In the genomic region with DNA sequence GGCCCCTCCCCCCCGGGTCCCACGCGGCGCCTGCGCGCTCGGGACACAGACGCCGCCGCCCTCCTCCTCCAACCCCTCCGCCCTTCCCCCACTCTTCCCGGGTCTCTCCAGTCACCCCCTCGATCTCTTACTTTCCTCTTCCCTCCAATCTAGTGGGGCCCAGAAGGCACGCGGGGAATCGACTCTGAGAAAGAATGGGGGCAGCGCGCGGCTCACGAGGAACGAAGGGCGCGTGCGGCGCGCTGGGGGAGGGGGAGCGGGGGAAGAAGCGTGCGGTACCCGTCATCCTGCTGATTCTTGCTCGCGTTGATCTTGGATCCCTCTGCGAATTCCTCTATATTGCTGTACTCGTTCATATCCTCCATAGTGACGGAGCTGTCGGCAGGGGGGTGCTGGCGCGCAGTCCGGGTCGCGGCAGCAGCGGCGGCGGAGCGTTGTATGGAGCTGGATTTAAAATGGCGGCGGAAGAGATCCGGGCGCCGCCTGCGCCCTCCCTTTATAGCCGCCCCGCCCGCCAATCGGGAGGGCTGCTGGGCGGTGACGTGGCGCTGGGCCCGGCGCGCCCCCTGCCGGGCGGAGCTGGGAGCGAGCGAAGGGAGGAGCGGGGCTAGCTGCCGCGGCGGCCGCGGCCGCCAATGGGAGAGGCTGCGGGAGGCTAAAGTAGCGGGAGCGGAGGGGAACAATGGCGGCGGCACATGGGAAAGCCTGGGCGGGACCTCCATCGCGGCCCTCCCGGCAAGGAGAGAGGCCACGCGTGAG, we compare ENCODE assay signal across 1 cellular context.
A peak's percentile ranks its signal among the peaks of the same experiment; 100 is the strongest.
TF ChIP-seq lines count a peak whose summit lies in the region.

No MANE protein-coding gene starts in this region.

TF ChIP-seq in GM12878, 131 proteins besides CTCF, POLR2A, EP300 and RAD21 (continues in another document):
- TF ChIP-seq SMAD5 (IDR thresholded peaks at IDR 0.05; ENCODE audit: low read depth) (peak; percentile 96), EZH2 (IDR thresholded peaks at IDR 0.05; ENCODE audit: borderline replicate concordance, control insufficient read depth, low read depth, low read length) (no peak), ZNF217 (IDR thresholded peaks at IDR 0.05) (no peak), TCF12 (IDR thresholded peaks at IDR 0.05; ENCODE audit: low read depth, low read length) (peak; percentile 52; the same call in 1 of the 2 replicates), MTA3 (IDR thresholded peaks at IDR 0.05; ENCODE audit: borderline replicate concordance, low read length) (no peak), HDGF (IDR thresholded peaks at IDR 0.05) (0 out of 2 replicates have a peak, but pooled peaks have one; percentile 32), NR2F1 (conservative IDR thresholded peaks at IDR 0.05) (0 out of 2 replicates have a peak, but pooled peaks have one; percentile 16), ZNF207 (IDR thresholded peaks at IDR 0.05; ENCODE audit: borderline replicate concordance) (peak; percentile 81; the same call in 1 of the 2 replicates), MYB (IDR thresholded peaks at IDR 0.05; ENCODE audit: borderline replicate concordance, low read depth, low read length) (no peak), LARP7 (IDR thresholded peaks at IDR 0.05) (peak; percentile 22), BCL11A (IDR thresholded peaks at IDR 0.05; ENCODE audit: low read depth, low read length) (no peak), TBL1XR1 (IDR thresholded peaks at IDR 0.05; ENCODE audit: low read depth, low read length) (peak; percentile 11; the same call in 1 of the 2 replicates), CBFB (IDR thresholded peaks at IDR 0.05; ENCODE audit: low read depth) (peak; percentile 78), FOS (IDR thresholded peaks at IDR 0.05; ENCODE audit: borderline replicate concordance, extremely low read depth, insufficient read length) (no peak), WRNIP1 (IDR thresholded peaks at IDR 0.05; ENCODE audit: borderline replicate concordance, low read depth, low read length) (no peak), BACH1 (IDR thresholded peaks at IDR 0.05; ENCODE audit: borderline replicate concordance) (peak; percentile 68), SRF (IDR thresholded peaks at IDR 0.05; ENCODE audit: low read depth in 2 of 2, low read length in 2 of 2) (no peak), POLR2AphosphoS5 (IDR thresholded peaks at IDR 0.05; ENCODE audit: low read length) (peak; percentile 96), EGR1 (IDR thresholded peaks at IDR 0.05; ENCODE audit: borderline replicate concordance in 1 of 2, low read depth in 2 of 2, low read length in 2 of 2) (0 out of 3 replicates have a peak, but pooled peaks of 1 of the 2 experiments have one; percentile 20), IKZF1 (conservative IDR thresholded peaks at IDR 0.05) (peak; percentile 52), TAF1 (IDR thresholded peaks at IDR 0.05; ENCODE audit: borderline replicate concordance, low read depth, low read length) (peak; percentile 81), ZNF384 (IDR thresholded peaks at IDR 0.05; ENCODE audit: borderline replicate concordance, low read depth, low read length) (no peak), JUNB (IDR thresholded peaks at IDR 0.05) (no peak), RFX5 (IDR thresholded peaks at IDR 0.05; ENCODE audit: low read depth, low read length) (peak; percentile 86), SIX5 (IDR thresholded peaks at IDR 0.05; ENCODE audit: low read depth, low read length, severe bottlenecking) (no peak), FOXM1 (IDR thresholded peaks at IDR 0.05; ENCODE audit: low read depth, low read length) (no peak; the same call in 1 of the 2 replicates), PAX8 (IDR thresholded peaks at IDR 0.05) (no peak; the same call in 1 of the 2 replicates), RAD51 (IDR thresholded peaks at IDR 0.05) (no peak), GATAD2B (conservative IDR thresholded peaks at IDR 0.05; ENCODE audit: low read depth) (no peak), GABPA (IDR thresholded peaks at IDR 0.05; ENCODE audit: low read depth) (no peak), SMAD1 (IDR thresholded peaks at IDR 0.05; ENCODE audit: low read depth, partially characterized antibody) (peak; percentile 79), RBBP5 (conservative IDR thresholded peaks at IDR 0.05) (no peak), SREBF1 (IDR thresholded peaks at IDR 0.05; ENCODE audit: low read length) (no peak), CHD4 (IDR thresholded peaks at IDR 0.05) (no peak), MXI1 (IDR thresholded peaks at IDR 0.05; ENCODE audit: low read depth, low read length) (peak; percentile 30; the same call in 1 of the 2 replicates), KLF5 (IDR thresholded peaks at IDR 0.05; ENCODE audit: partially characterized antibody) (peak; percentile 63), BHLHE40 (IDR thresholded peaks at IDR 0.05; ENCODE audit: borderline replicate concordance in 1 of 2, low read depth in 2 of 2, low read length in 1 of 2) (peak; percentile 48 to 81), ZNF622 (IDR thresholded peaks at IDR 0.05) (no peak), STAT1 (conservative IDR thresholded peaks at IDR 0.05) (no peak), SMARCA5 (IDR thresholded peaks at IDR 0.05) (peak; percentile 98), CHD2 (IDR thresholded peaks at IDR 0.05; ENCODE audit: borderline replicate concordance, low read depth, low read length) (peak; percentile 86), NR2C1 (IDR thresholded peaks at IDR 0.05) (peak; percentile 45)
- TF ChIP-seq, protein P1, sequence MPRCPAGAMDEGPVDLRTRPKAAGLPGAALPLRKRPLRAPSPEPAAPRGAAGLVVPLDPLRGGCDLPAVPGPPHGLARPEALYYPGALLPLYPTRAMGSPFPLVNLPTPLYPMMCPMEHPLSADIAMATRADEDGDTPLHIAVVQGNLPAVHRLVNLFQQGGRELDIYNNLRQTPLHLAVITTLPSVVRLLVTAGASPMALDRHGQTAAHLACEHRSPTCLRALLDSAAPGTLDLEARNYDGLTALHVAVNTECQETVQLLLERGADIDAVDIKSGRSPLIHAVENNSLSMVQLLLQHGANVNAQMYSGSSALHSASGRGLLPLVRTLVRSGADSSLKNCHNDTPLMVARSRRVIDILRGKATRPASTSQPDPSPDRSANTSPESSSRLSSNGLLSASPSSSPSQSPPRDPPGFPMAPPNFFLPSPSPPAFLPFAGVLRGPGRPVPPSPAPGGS (IDR thresholded peaks at IDR 0.05; ENCODE audit: borderline replicate concordance, insufficient read depth, low read depth, low read length, poor library complexity, severe bottlenecking), result peak; percentile 57
- TF ChIP-seq, protein P2, sequence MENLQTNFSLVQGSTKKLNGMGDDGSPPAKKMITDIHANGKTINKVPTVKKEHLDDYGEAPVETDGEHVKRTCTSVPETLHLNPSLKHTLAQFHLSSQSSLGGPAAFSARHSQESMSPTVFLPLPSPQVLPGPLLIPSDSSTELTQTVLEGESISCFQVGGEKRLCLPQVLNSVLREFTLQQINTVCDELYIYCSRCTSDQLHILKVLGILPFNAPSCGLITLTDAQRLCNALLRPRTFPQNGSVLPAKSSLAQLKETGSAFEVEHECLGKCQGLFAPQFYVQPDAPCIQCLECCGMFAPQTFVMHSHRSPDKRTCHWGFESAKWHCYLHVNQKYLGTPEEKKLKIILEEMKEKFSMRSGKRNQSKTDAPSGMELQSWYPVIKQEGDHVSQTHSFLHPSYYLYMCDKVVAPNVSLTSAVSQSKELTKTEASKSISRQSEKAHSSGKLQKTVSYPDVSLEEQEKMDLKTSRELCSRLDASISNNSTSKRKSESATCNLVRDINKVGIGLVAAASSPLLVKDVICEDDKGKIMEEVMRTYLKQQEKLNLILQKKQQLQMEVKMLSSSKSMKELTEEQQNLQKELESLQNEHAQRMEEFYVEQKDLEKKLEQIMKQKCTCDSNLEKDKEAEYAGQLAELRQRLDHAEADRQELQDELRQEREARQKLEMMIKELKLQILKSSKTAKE (IDR thresholded peaks at IDR 0.05; ENCODE audit: low read depth, poor library complexity, severe bottlenecking), result no peak
- TF ChIP-seq, protein P3, sequence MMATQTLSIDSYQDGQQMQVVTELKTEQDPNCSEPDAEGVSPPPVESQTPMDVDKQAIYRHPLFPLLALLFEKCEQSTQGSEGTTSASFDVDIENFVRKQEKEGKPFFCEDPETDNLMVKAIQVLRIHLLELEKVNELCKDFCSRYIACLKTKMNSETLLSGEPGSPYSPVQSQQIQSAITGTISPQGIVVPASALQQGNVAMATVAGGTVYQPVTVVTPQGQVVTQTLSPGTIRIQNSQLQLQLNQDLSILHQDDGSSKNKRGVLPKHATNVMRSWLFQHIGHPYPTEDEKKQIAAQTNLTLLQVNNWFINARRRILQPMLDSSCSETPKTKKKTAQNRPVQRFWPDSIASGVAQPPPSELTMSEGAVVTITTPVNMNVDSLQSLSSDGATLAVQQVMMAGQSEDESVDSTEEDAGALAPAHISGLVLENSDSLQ (IDR thresholded peaks at IDR 0.05), result no peak
- TF ChIP-seq, protein P4, sequence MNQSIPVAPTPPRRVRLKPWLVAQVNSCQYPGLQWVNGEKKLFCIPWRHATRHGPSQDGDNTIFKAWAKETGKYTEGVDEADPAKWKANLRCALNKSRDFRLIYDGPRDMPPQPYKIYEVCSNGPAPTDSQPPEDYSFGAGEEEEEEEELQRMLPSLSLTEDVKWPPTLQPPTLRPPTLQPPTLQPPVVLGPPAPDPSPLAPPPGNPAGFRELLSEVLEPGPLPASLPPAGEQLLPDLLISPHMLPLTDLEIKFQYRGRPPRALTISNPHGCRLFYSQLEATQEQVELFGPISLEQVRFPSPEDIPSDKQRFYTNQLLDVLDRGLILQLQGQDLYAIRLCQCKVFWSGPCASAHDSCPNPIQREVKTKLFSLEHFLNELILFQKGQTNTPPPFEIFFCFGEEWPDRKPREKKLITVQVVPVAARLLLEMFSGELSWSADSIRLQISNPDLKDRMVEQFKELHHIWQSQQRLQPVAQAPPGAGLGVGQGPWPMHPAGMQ (IDR thresholded peaks at IDR 0.05; ENCODE audit: borderline replicate concordance), result no peak
- TF ChIP-seq, protein P5, sequence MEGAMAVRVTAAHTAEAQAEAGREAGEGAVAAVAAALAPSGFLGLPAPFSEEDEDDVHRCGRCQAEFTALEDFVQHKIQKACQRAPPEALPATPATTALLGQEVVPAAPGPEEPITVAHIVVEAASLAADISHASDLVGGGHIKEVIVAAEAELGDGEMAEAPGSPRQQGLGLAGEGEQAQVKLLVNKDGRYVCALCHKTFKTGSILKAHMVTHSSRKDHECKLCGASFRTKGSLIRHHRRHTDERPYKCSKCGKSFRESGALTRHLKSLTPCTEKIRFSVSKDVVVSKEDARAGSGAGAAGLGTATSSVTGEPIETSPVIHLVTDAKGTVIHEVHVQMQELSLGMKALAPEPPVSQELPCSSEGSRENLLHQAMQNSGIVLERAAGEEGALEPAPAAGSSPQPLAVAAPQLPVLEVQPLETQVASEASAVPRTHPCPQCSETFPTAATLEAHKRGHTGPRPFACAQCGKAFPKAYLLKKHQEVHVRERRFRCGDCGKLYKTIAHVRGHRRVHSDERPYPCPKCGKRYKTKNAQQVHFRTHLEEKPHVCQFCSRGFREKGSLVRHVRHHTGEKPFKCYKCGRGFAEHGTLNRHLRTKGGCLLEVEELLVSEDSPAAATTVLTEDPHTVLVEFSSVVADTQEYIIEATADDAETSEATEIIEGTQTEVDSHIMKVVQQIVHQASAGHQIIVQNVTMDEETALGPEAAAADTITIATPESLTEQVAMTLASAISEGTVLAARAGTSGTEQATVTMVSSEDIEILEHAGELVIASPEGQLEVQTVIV (IDR thresholded peaks at IDR 0.05; ENCODE audit: borderline replicate concordance, partially characterized antibody), result no peak
- TF ChIP-seq, protein P6, sequence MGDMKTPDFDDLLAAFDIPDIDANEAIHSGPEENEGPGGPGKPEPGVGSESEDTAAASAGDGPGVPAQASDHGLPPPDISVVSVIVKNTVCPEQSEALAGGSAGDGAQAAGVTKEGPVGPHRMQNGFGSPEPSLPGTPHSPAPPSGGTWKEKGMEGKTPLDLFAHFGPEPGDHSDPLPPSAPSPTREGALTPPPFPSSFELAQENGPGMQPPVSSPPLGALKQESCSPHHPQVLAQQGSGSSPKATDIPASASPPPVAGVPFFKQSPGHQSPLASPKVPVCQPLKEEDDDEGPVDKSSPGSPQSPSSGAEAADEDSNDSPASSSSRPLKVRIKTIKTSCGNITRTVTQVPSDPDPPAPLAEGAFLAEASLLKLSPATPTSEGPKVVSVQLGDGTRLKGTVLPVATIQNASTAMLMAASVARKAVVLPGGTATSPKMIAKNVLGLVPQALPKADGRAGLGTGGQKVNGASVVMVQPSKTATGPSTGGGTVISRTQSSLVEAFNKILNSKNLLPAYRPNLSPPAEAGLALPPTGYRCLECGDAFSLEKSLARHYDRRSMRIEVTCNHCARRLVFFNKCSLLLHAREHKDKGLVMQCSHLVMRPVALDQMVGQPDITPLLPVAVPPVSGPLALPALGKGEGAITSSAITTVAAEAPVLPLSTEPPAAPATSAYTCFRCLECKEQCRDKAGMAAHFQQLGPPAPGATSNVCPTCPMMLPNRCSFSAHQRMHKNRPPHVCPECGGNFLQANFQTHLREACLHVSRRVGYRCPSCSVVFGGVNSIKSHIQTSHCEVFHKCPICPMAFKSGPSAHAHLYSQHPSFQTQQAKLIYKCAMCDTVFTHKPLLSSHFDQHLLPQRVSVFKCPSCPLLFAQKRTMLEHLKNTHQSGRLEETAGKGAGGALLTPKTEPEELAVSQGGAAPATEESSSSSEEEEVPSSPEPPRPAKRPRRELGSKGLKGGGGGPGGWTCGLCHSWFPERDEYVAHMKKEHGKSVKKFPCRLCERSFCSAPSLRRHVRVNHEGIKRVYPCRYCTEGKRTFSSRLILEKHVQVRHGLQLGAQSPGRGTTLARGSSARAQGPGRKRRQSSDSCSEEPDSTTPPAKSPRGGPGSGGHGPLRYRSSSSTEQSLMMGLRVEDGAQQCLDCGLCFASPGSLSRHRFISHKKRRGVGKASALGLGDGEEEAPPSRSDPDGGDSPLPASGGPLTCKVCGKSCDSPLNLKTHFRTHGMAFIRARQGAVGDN (IDR thresholded peaks at IDR 0.05), result peak; percentile 52; the same call in 1 of the 2 replicates
- TF ChIP-seq, protein P7, sequence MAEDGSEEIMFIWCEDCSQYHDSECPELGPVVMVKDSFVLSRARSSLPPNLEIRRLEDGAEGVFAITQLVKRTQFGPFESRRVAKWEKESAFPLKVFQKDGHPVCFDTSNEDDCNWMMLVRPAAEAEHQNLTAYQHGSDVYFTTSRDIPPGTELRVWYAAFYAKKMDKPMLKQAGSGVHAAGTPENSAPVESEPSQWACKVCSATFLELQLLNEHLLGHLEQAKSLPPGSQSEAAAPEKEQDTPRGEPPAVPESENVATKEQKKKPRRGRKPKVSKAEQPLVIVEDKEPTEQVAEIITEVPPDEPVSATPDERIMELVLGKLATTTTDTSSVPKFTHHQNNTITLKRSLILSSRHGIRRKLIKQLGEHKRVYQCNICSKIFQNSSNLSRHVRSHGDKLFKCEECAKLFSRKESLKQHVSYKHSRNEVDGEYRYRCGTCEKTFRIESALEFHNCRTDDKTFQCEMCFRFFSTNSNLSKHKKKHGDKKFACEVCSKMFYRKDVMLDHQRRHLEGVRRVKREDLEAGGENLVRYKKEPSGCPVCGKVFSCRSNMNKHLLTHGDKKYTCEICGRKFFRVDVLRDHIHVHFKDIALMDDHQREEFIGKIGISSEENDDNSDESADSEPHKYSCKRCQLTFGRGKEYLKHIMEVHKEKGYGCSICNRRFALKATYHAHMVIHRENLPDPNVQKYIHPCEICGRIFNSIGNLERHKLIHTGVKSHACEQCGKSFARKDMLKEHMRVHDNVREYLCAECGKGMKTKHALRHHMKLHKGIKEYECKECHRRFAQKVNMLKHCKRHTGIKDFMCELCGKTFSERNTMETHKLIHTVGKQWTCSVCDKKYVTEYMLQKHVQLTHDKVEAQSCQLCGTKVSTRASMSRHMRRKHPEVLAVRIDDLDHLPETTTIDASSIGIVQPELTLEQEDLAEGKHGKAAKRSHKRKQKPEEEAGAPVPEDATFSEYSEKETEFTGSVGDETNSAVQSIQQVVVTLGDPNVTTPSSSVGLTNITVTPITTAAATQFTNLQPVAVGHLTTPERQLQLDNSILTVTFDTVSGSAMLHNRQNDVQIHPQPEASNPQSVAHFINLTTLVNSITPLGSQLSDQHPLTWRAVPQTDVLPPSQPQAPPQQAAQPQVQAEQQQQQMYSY (CRISPR knock-in tag; IDR thresholded peaks at IDR 0.05), result no peak
